ENCODE assay signal across 17 cellular contexts in genomic region chr17:81099888-81100287, GRCh38.
DNase-seq lines count a peak whose midpoint lies in the region; ATAC-seq, FAIRE-seq and TF ChIP-seq lines count a peak whose summit lies in the region.
"Had no signal": no experiment of that assay in that cellular context is flagged by ENCODE, and none has a peak within 500 bp of the region (broad histone marks: within the 10 kb centered on the region; RNA-seq: fewer than 3 reads in every experiment).

No MANE protein-coding gene starts in this region.

- CTCF ChIA-PET in HepG2 (lab: Yijun Ruan, JAX; ENCODE audit: low intra/inter-chr PET ratio, low total read pairs) = no interaction called here

- peaks cover 7 to 57% (median 42%) of the 10 kb centered on the region in 4 donors for H3K4me1 ChIP-seq in liver (ENCODE audit: control insufficient read depth in 4 of 4, insufficient read depth in 4 of 4, low read length in 3 of 4)
- peaks cover 44% of the 10 kb centered on the region for H3K4me1 ChIP-seq in HepG2 (ENCODE audit: insufficient read depth, low read length)

- H3K4me3 Mint-ChIP-seq in effector memory CD8-positive, alpha-beta T cell = peak overlapping the region in 1 of 2 donors; percentile 31
- no peak overlapping the region for H3K4me3 Mint-ChIP-seq in stimulated activated effector memory CD8-positive, alpha-beta T cell treated with anti-CD3 and anti-CD28 coated beads, Interleukin-12 subunit alpha, Interleukin-12 subunit beta, amount 100 ng/mL, for 72 hours
- H3K4me3 Mint-ChIP-seq: CD8-positive, alpha-beta T cell had no signal

- no peaks in the 10 kb centered on the region for H4K20me1 ChIP-seq in HepG2 (ENCODE audit: insufficient read depth, low read length)

- no peaks in the 10 kb centered on the region for H3K9me3 Mint-ChIP-seq in effector memory CD8-positive, alpha-beta T cell
- H3K9me3 Mint-ChIP-seq in stimulated activated effector memory CD8-positive, alpha-beta T cell treated with anti-CD3 and anti-CD28 coated beads, Interleukin-12 subunit alpha, Interleukin-12 subunit beta, amount 100 ng/mL, for 72 hours = no peaks in the 10 kb centered on the region
- H3K9me3 Mint-ChIP-seq: CD14-positive monocyte; CD8-positive, alpha-beta T cell had no signal

- DNase-seq in HepG2 (ENCODE audit: low spot score) (no peak), NCI-H524 treated with DMSO at 0.1 percent for 48 hours (lab: John Stamatoyannopoulos, UW) (no peak), NCI-H1092 treated with DMSO at 0.1 percent for 48 hours (lab: John Stamatoyannopoulos, UW) (no peak), mucosa of gallbladder (ENCODE audit: low spot score) (no peak)
- DNase-seq in effector memory CD8-positive, alpha-beta T cell = no peak
- DNase-seq in stimulated activated effector memory CD8-positive, alpha-beta T cell treated with anti-CD3 and anti-CD28 coated beads, Interleukin-12 subunit alpha, Interleukin-12 subunit beta, amount 100 ng/mL, for 72 hours (ENCODE audit: low spot score in 2 of 2) = no peak
- DNase-seq: Caco-2; CD8-positive, alpha-beta T cell; DND-41; GDM1; GOT3; HCEC 1CT had no signal

- no peak for TF ChIP-seq CTCF in liver (IDR thresholded peaks at IDR 0.05; ENCODE audit: low read depth, low read length, missing input control)
- no peak for TF ChIP-seq CTCF in HepG2 (CRISPR knock-in tag; IDR thresholded peaks at IDR 0.05)

- H3K4me2 ChIP-seq in HepG2 (ENCODE audit: low read depth, low read length) = no peak overlapping the region

- H2AFZ ChIP-seq in HepG2 (ENCODE audit: low read length) = no peak overlapping the region

- ATAC-seq in HepG2 = no peak
- no peak for ATAC-seq in effector memory CD8-positive, alpha-beta T cell (replicated peaks)
- ATAC-seq in stimulated activated effector memory CD8-positive, alpha-beta T cell treated with anti-CD3 and anti-CD28 coated beads, Interleukin-12 subunit alpha, Interleukin-12 subunit beta, amount 100 ng/mL, for 72 hours = no peak
- ATAC-seq: CD8-positive, alpha-beta T cell had no signal

- H3K4me3 ChIP-seq in liver (ENCODE audit: low read depth in 1 of 3, low read length in 3 of 3) = no peak overlapping the region
- no peak overlapping the region for H3K4me3 ChIP-seq in HepG2 (replicated peaks in 1 of 3; ENCODE audit: insufficient read depth in 1 of 3, low read depth in 2 of 3, low read length in 3 of 3)

- no TSS peak for BruUV-seq in HepG2 (replicated peaks; lab: Mats Ljungman, UMichigan)

- no peak for FAIRE-seq in HepG2 (lab: Jason Lieb, UNC)
- FAIRE-seq: GM19239 had no signal

- H3K4me1 Mint-ChIP-seq in effector memory CD8-positive, alpha-beta T cell (ENCODE audit: low read depth in 2 of 2) = peaks cover 25 to 32% of the 10 kb centered on the region in 2 donors
- peaks cover 49% of the 10 kb centered on the region for H3K4me1 Mint-ChIP-seq in stimulated activated effector memory CD8-positive, alpha-beta T cell treated with anti-CD3 and anti-CD28 coated beads, Interleukin-12 subunit alpha, Interleukin-12 subunit beta, amount 100 ng/mL, for 72 hours

- 97% methylated on average over 23 of the region's 23 CpGs for WGBS in liver
- WGBS in HepG2 (ENCODE audit: low lambda C conversion rate) = 97% methylated on average over 23 of the region's 23 CpGs

- TF ChIP-seq RAD21 in liver (IDR thresholded peaks at IDR 0.05) (no peak), HepG2 (CRISPR knock-in tag; IDR thresholded peaks at IDR 0.05) (no peak)

- POLR2A ChIA-PET in HepG2 (lab: Yijun Ruan, JAX) = no interaction called here

- H3K27me3 Mint-ChIP-seq in effector memory CD8-positive, alpha-beta T cell = no peaks in the 10 kb centered on the region

- TF ChIP-seq EP300 in HepG2 (IDR thresholded peaks at IDR 0.05; ENCODE audit: low read depth in 2 of 2, low read length in 2 of 2) (no peak), HepG2 (CRISPR knock-in tag; IDR thresholded peaks at IDR 0.05; ENCODE audit: borderline replicate concordance) (no peak)

- H3K9me3 ChIP-seq in liver (ENCODE audit: control insufficient read depth in 4 of 4, low read length in 3 of 4) = no peaks in the 10 kb centered on the region
- no peaks in the 10 kb centered on the region for H3K9me3 ChIP-seq in HepG2 (ENCODE audit: low read length)
- H3K9me3 ChIP-seq: Caco-2 had no signal

- H3K27ac ChIP-seq in liver (ENCODE audit: low read depth in 1 of 2, low read length in 2 of 2) (peak overlapping the region; percentile 25 to 33), HepG2 (ENCODE audit: extremely low read length, insufficient read depth, low read length) (no peak overlapping the region)
- H3K27ac ChIP-seq: 22Rv1, HL-60 had no signal

- H3K9ac ChIP-seq in liver (ENCODE audit: low read depth in 1 of 2, low read length in 2 of 2) = no peak overlapping the region
- H3K9ac ChIP-seq in HepG2 (ENCODE audit: insufficient read depth, low read depth, low read length) = no peak overlapping the region

- peak overlapping the region; percentile 38 for H3K27ac Mint-ChIP-seq in effector memory CD8-positive, alpha-beta T cell
- peak overlapping the region; percentile 52 for H3K27ac Mint-ChIP-seq in stimulated activated effector memory CD8-positive, alpha-beta T cell treated with anti-CD3 and anti-CD28 coated beads, Interleukin-12 subunit alpha, Interleukin-12 subunit beta, amount 100 ng/mL, for 72 hours
- H3K27ac Mint-ChIP-seq: CD8-positive, alpha-beta T cell had no signal

- no peaks in the 10 kb centered on the region for H3K79me2 ChIP-seq in HepG2 (ENCODE audit: insufficient read depth, low read length)

- H3K36me3 ChIP-seq in liver (ENCODE audit: control insufficient read depth in 4 of 4, insufficient read depth in 3 of 4, low read depth in 1 of 4, low read length in 3 of 4) = peaks cover 0 to 19% (median 10%) of the 10 kb centered on the region in 4 donors
- peaks cover 4 to 9% of the 10 kb centered on the region in 2 experiments; a peak in 3 of 5 replicates for H3K36me3 ChIP-seq in HepG2 (replicated peaks in 1 of 2; ENCODE audit: control insufficient read depth in 1 of 2, insufficient read depth in 2 of 2, low read length in 2 of 2)

- H3K27me3 ChIP-seq in liver (ENCODE audit: control insufficient read depth in 4 of 4, insufficient read depth in 4 of 4, low read length in 3 of 4) (no peaks in the 10 kb centered on the region), HepG2 (ENCODE audit: control insufficient read depth in 1 of 2, insufficient read depth in 2 of 2, low read length in 2 of 2) (no peaks in the 10 kb centered on the region)

- peaks cover 9% of the 10 kb centered on the region for H3K36me3 Mint-ChIP-seq in effector memory CD8-positive, alpha-beta T cell (ENCODE audit: insufficient read depth)
- H3K36me3 Mint-ChIP-seq in stimulated activated effector memory CD8-positive, alpha-beta T cell treated with anti-CD3 and anti-CD28 coated beads, Interleukin-12 subunit alpha, Interleukin-12 subunit beta, amount 100 ng/mL, for 72 hours = peaks cover 3% of the 10 kb centered on the region
- H3K36me3 Mint-ChIP-seq: CD8-positive, alpha-beta T cell had no signal

- no peak for TF ChIP-seq POLR2A in HepG2 (IDR thresholded peaks at IDR 0.05; ENCODE audit: insufficient read depth in 1 of 2, low read depth in 2 of 2, low read length in 2 of 2)

- in situ Hi-C loops in HepG2 (cut with HindIII; ENCODE audit: extremely low pct_ligation_motif_present, low pct_unique_long_range_greater_than_20kb) = loop anchor here (5.0 kb wide), 1 partner anchor 113 kb away; no protein-coding TSS in a partner anchor

- intact Hi-C loops in HepG2 (cut with micrococcal nuclease; ENCODE audit: unreplicated experiment) = no loop called here

TF ChIP-seq in liver, 16 proteins besides CTCF, POLR2A, EP300 and RAD21:
- no peak for TF ChIP-seq HNF4A (conservative IDR thresholded peaks at IDR 0.05)
- no peak for TF ChIP-seq HNF4G (IDR thresholded peaks at IDR 0.05)

TF ChIP-seq in HepG2, 621 proteins besides CTCF, POLR2A, EP300 and RAD21 (continues in another document):
- TF ChIP-seq GRHL1 (CRISPR knock-in tag; conservative IDR thresholded peaks at IDR 0.05) (no peak), PAWR (CRISPR knock-in tag; IDR thresholded peaks at IDR 0.05; ENCODE audit: borderline replicate concordance) (no peak), THAP8 (CRISPR knock-in tag; IDR thresholded peaks at IDR 0.05; ENCODE audit: borderline replicate concordance) (no peak), TAF15 (IDR thresholded peaks at IDR 0.05; ENCODE audit: low read depth, low read length, poor library complexity, severe bottlenecking) (no peak)
- TF ChIP-seq, protein P1, sequence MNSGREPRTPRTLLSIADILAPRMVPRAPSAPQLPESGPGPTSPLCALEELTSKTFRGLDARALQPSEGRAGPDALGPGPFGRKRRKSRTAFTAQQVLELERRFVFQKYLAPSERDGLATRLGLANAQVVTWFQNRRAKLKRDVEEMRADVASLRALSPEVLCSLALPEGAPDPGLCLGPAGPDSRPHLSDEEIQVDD (CRISPR knock-in tag; IDR thresholded peaks at IDR 0.05; ENCODE audit: borderline replicate concordance) = no peak
